1 cellular context compared by ENCODE assay signal in genomic region chr19:48907671-48908070, GRCh38.
TF ChIP-seq lines count a peak whose summit lies in the region.

No MANE protein-coding gene starts in this region.

TF ChIP-seq in K562, 482 proteins besides CTCF, POLR2A, EP300 and RAD21:
- TF ChIP-seq HEY1 (CRISPR knock-in tag; IDR thresholded peaks at IDR 0.05; ENCODE audit: borderline replicate concordance) (no peak), E2F4 (CRISPR knock-in tag; IDR thresholded peaks at IDR 0.05; ENCODE audit: low read depth) (no peak), RBFOX2 (IDR thresholded peaks at IDR 0.05; ENCODE audit: low read depth, low read length) (peak; percentile 39; the same call in 1 of the 2 replicates), NBN (IDR thresholded peaks at IDR 0.05; ENCODE audit: low read depth) (no peak), POLR2G (IDR thresholded peaks at IDR 0.05; ENCODE audit: low read depth, low read length) (0 out of 2 replicates have a peak, but pooled peaks have one; percentile 10)
TF ChIP-seq in K562: peak in this region for 2.
